1 cellular context compared by ENCODE assay signal in genomic region chr3:150761831-150762661, GRCh38.
TF ChIP-seq lines count a peak whose summit lies in the region.

No MANE protein-coding gene starts in this region.

TF ChIP-seq in HepG2, 621 proteins besides CTCF, POLR2A, EP300 and RAD21 (continued from another document and continues in another):
- TF ChIP-seq AFF4 (CRISPR knock-in tag; IDR thresholded peaks at IDR 0.05), result no peak
- TF ChIP-seq AHDC1 (CRISPR knock-in tag; IDR thresholded peaks at IDR 0.05; ENCODE audit: borderline replicate concordance), result no peak
- TF ChIP-seq ATF7-NPFF (CRISPR knock-in tag; IDR thresholded peaks at IDR 0.05; ENCODE audit: low read depth), result no peak
- TF ChIP-seq SUZ12 (IDR thresholded peaks at IDR 0.05; ENCODE audit: low read depth, low read length), result no peak
- no peak for TF ChIP-seq TEAD3 (CRISPR knock-in tag; optimal IDR thresholded peaks at IDR 0.05; ENCODE audit: borderline replicate concordance)
- TF ChIP-seq KDM5B (CRISPR knock-in tag; IDR thresholded peaks at IDR 0.05; ENCODE audit: borderline replicate concordance), result peak; percentile 40; the same call in 1 of the 2 replicates
- TF ChIP-seq ZNF639 (CRISPR knock-in tag; conservative IDR thresholded peaks at IDR 0.05), result no peak
- no peak for TF ChIP-seq HNRNPK (IDR thresholded peaks at IDR 0.05; ENCODE audit: low read depth, low read length, poor library complexity, severe bottlenecking)
- TF ChIP-seq HOMEZ (CRISPR knock-in tag; IDR thresholded peaks at IDR 0.05; ENCODE audit: low read depth), result no peak
- no peak for TF ChIP-seq PAF1 (CRISPR knock-in tag; IDR thresholded peaks at IDR 0.05)
- no peak for TF ChIP-seq NR2F6 (IDR thresholded peaks at IDR 0.05)
- no peak for TF ChIP-seq NR2F6 (CRISPR knock-in tag; IDR thresholded peaks at IDR 0.05)
- TF ChIP-seq ZNF160 (CRISPR knock-in tag; IDR thresholded peaks at IDR 0.05), result no peak
- TF ChIP-seq ZNF678 (CRISPR knock-in tag; IDR thresholded peaks at IDR 0.05), result no peak
- TF ChIP-seq AGO2 (optimal IDR thresholded peaks at IDR 0.05; ENCODE audit: low read depth, low read length), result peak; percentile 57
- peak; percentile 63; the same call in 1 of the 3 replicates for TF ChIP-seq MXI1 (IDR thresholded peaks at IDR 0.05; ENCODE audit: borderline replicate concordance, low read depth, low read length)
- no peak for TF ChIP-seq YEATS2 (CRISPR knock-in tag; IDR thresholded peaks at IDR 0.05; ENCODE audit: borderline replicate concordance)
- no peak for TF ChIP-seq ZNF552 (CRISPR knock-in tag; IDR thresholded peaks at IDR 0.05; ENCODE audit: borderline replicate concordance)
- TF ChIP-seq HINFP (CRISPR knock-in tag; IDR thresholded peaks at IDR 0.05; ENCODE audit: low read depth), result no peak
- no peak for TF ChIP-seq ZNF142 (CRISPR knock-in tag; IDR thresholded peaks at IDR 0.05)
- TF ChIP-seq DMAP1 (CRISPR knock-in tag; IDR thresholded peaks at IDR 0.05), result 0 out of 2 replicates have a peak, but pooled peaks have one; percentile 36
- no peak for TF ChIP-seq KDM1A (CRISPR knock-in tag; IDR thresholded peaks at IDR 0.05)
- TF ChIP-seq MTERF4 (CRISPR knock-in tag; IDR thresholded peaks at IDR 0.05), result no peak
- TF ChIP-seq GFI1 (CRISPR knock-in tag; IDR thresholded peaks at IDR 0.05; ENCODE audit: borderline replicate concordance), result no peak
- TF ChIP-seq ZNF570 (CRISPR knock-in tag; IDR thresholded peaks at IDR 0.05; ENCODE audit: borderline replicate concordance), result no peak
- no peak for TF ChIP-seq SMC3 (IDR thresholded peaks at IDR 0.05; ENCODE audit: low read length)
- 0 out of 2 replicates have a peak, but pooled peaks have one; percentile 35 for TF ChIP-seq ZNF414 (CRISPR knock-in tag; IDR thresholded peaks at IDR 0.05)
- TF ChIP-seq ZNF235 (CRISPR knock-in tag; IDR thresholded peaks at IDR 0.05; ENCODE audit: borderline replicate concordance), result no peak
- TF ChIP-seq ZC3H4 (CRISPR knock-in tag; IDR thresholded peaks at IDR 0.05; ENCODE audit: borderline replicate concordance), result no peak
- no peak for TF ChIP-seq ZBTB37 (CRISPR knock-in tag; IDR thresholded peaks at IDR 0.05)
- TF ChIP-seq ZNF619 (CRISPR knock-in tag; IDR thresholded peaks at IDR 0.05), result no peak
